ENCODE assay signal across 8 cellular contexts in the genomic region with DNA sequence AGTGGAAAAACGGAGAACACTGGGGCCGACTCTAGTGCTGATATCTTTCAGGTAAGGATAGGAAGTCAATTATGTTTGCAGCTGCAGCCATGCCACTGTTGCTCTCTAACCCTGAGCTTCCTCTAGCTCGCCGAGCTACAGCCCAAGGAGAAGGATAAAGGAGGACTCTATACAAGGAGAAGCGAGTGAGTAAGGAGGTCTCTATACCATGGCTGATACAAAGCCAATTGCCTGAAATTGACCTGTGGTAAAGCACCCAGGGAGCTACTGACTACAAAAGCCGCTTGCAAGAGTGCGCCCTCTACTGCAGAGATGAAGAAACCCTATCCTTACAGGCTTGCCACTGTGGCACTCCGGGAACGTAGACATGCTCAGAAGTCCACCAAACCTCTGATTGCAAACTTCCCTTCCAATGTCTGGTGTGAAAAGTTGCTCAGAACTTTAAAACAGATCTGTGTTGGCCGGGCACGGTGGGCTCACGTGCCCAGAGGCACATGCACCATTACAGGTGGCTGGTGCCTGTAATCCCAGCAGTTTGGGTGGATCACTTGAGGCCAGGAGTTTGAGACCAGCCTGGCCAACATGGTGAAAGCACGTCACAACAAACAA. TPM values are rescaled to one million over a fixed set of nuclear protein-coding genes. Genes with fewer than 3 reads are reported as not detected.
DNase-seq lines count a peak whose midpoint lies in the region; ATAC-seq and TF ChIP-seq lines count a peak whose summit lies in the region.

No MANE protein-coding gene starts in this region.

- H3K4me3 ChIP-seq in RWPE2 (ENCODE audit: severe bottlenecking) = no peak overlapping the region

- no peaks in the 10 kb centered on the region for H3K36me3 Mint-ChIP-seq in activated naive CD8-positive, alpha-beta T cell treated with anti-CD3 and anti-CD28 coated beads for 36 hours

- H3K27ac Mint-ChIP-seq in activated naive CD8-positive, alpha-beta T cell treated with anti-CD3 and anti-CD28 coated beads for 36 hours = no peak overlapping the region

- ATAC-seq in RWPE2 (ENCODE audit: low read depth) = peak; percentile 96
- peak; percentile 83 for ATAC-seq in left ventricle myocardium superior
- no peak for ATAC-seq in GM21447 (IDR thresholded peaks at IDR 0.05; ENCODE audit: unreplicated experiment)
- ATAC-seq in HG03571 (IDR thresholded peaks at IDR 0.05; ENCODE audit: unreplicated experiment) = no peak

- H3K9me3 Mint-ChIP-seq in activated naive CD8-positive, alpha-beta T cell treated with anti-CD3 and anti-CD28 coated beads for 36 hours = no peaks in the 10 kb centered on the region

- no peaks in the 10 kb centered on the region for H3K9me3 ChIP-seq in RWPE2 (ENCODE audit: severe bottlenecking)

- DNase-seq in GM10248 (ENCODE audit: extremely low spot score) (peak; percentile 69), LoVo (ENCODE audit: low spot score) (peak; percentile 64), RWPE2 (ENCODE audit: low spot score) (no peak), left ventricle myocardium superior (peak; percentile 39)
- peak; percentile 57 for DNase-seq in activated naive CD8-positive, alpha-beta T cell treated with anti-CD3 and anti-CD28 coated beads for 36 hours
- peak; percentile 24 to 48 for DNase-seq in stimulated activated CD4-positive, alpha-beta T cell treated with anti-CD3 and anti-CD28 coated beads, Interleukin-12 subunit alpha, Interleukin-12 subunit beta, amount 100 ng/mL, for 24 hours (ENCODE audit: low read depth in 2 of 2)

- peak; percentile 69 for TF ChIP-seq CTCF in GM10248 (IDR thresholded peaks at IDR 0.05; ENCODE audit: control extremely low read depth, extremely low read depth, low read depth, missing control alignments)
- TF ChIP-seq CTCF in RWPE2 (IDR thresholded peaks at IDR 0.05; ENCODE audit: poor library complexity, severe bottlenecking) = peak; percentile 88

- H3K36me3 ChIP-seq in RWPE2 (ENCODE audit: low read depth) = no peaks in the 10 kb centered on the region

- no peak overlapping the region for H3K27ac ChIP-seq in RWPE2 (ENCODE audit: poor library complexity, severe bottlenecking)

- H3K27me3 ChIP-seq in RWPE2 (ENCODE audit: insufficient read depth, poor library complexity, severe bottlenecking) = no peaks in the 10 kb centered on the region

- intact Hi-C loops in left ventricle myocardium superior (cut with micrococcal nuclease) = no loop called here

- no peaks in the 10 kb centered on the region for H3K4me1 ChIP-seq in RWPE2 (ENCODE audit: insufficient read depth, poor library complexity, severe bottlenecking)

- POLR2A ChIA-PET in GM10248 (lab: Yijun Ruan, JAX) = interaction anchor here (0.6 kb wide), 1 partner anchor 11 kb away, joined by 3 read pairs; no protein-coding TSS in a partner anchor

- CTCF ChIA-PET in GM10248 (lab: Yijun Ruan, JAX) = interaction anchor here (0.6 to 4.9 kb wide), 48 partner anchors 9 to 611 kb away, joined by 3 to 37 read pairs (median 5); partner anchors contain the start of genes POLDIP2, SLC46A1, TNFAIP1 and VTN

- no peaks in the 10 kb centered on the region for H3K27me3 Mint-ChIP-seq in activated naive CD8-positive, alpha-beta T cell treated with anti-CD3 and anti-CD28 coated beads for 36 hours

- H3K4me3 Mint-ChIP-seq in activated naive CD8-positive, alpha-beta T cell treated with anti-CD3 and anti-CD28 coated beads for 36 hours = no peak overlapping the region

- no peaks in the 10 kb centered on the region for H3K4me1 Mint-ChIP-seq in activated naive CD8-positive, alpha-beta T cell treated with anti-CD3 and anti-CD28 coated beads for 36 hours

RNA-seq across cellular contexts. Expression of gene SLC46A1, which starts 10.8 kb away (rescaled TPM):
- 1 to 10 TPM; 5.2 to 6.1 TPM for total RNA-seq in activated naive CD8-positive, alpha-beta T cell treated with anti-CD3 and anti-CD28 coated beads for 36 hours
- total RNA-seq in left ventricle myocardium superior = 7.9 TPM

RNA-seq across cellular contexts. Expression of gene SARM1, which starts 45.3 kb away (rescaled TPM):
- 10 to 100 TPM; 25.7 to 29.0 TPM for total RNA-seq in activated naive CD8-positive, alpha-beta T cell treated with anti-CD3 and anti-CD28 coated beads for 36 hours
- total RNA-seq in left ventricle myocardium superior = 4.2 TPM

RNA-seq across cellular contexts. Expression of gene VTN, which starts 46.7 kb away (rescaled TPM):
- total RNA-seq in activated naive CD8-positive, alpha-beta T cell treated with anti-CD3 and anti-CD28 coated beads for 36 hours = under 1 TPM; 0.22 to 0.35 TPM
- total RNA-seq in left ventricle myocardium superior = 38.1 TPM

RNA-seq across cellular contexts. Expression of gene SEBOX, which starts 51.8 kb away (rescaled TPM):
- not detected for total RNA-seq in activated naive CD8-positive, alpha-beta T cell treated with anti-CD3 and anti-CD28 coated beads for 36 hours
- total RNA-seq in left ventricle myocardium superior = not detected

RNA-seq across cellular contexts. Expression of gene SLC13A2, which starts 56.6 kb away (rescaled TPM):
- not detected for total RNA-seq in activated naive CD8-positive, alpha-beta T cell treated with anti-CD3 and anti-CD28 coated beads for 36 hours
- not detected for total RNA-seq in left ventricle myocardium superior

Comparison
In these comparisons a context has a peak if more than half of its experiments do, and no peak if none do; other contexts are left out.
1. ATAC-seq: peak in RWPE2 (single experiment) and left ventricle myocardium superior (single experiment); none in GM21447 (single experiment) and HG03571 (single experiment).
2. RNA of gene VTN, which starts 46.7 kb away (total RNA-seq): 38.1 TPM in left ventricle myocardium superior (single experiment); 0.22 to 0.35 TPM in activated naive CD8-positive, alpha-beta T cell treated with anti-CD3 and anti-CD28 coated beads for 36 hours; every median in the first group is over 10 times any median in the second.